Comparison of ENCODE assay signal across 1 cellular context in genomic region chr1:60394436-60394835, GRCh38.
TF ChIP-seq lines count a peak whose summit lies in the region.

No MANE protein-coding gene starts in this region.

TF ChIP-seq in GM12878, 131 proteins besides CTCF, POLR2A, EP300 and RAD21:
- TF ChIP-seq PML (IDR thresholded peaks at IDR 0.05; ENCODE audit: low read length), result no peak
- peak; percentile 62; the same call in 1 of the 2 replicates for TF ChIP-seq YY1 (IDR thresholded peaks at IDR 0.05; ENCODE audit: low read depth, low read length)
- no peak for TF ChIP-seq POLR2AphosphoS2 (IDR thresholded peaks at IDR 0.05; ENCODE audit: low read depth, low read length)
- peak; percentile 67; the same call in 1 of the 2 replicates for TF ChIP-seq NFIC (IDR thresholded peaks at IDR 0.05; ENCODE audit: low read depth, low read length)
- TF ChIP-seq HDAC6 (IDR thresholded peaks at IDR 0.05; ENCODE audit: unreplicated experiment), result no peak
- peak; percentile 62; the same call in 1 of the 2 replicates for TF ChIP-seq MEF2A (IDR thresholded peaks at IDR 0.05; ENCODE audit: insufficient read depth, low read depth, low read length)
- 0 out of 2 replicates have a peak, but pooled peaks have one; percentile 30 for TF ChIP-seq CBFB (IDR thresholded peaks at IDR 0.05; ENCODE audit: low read depth)
- peak; percentile 28 for TF ChIP-seq JUNB (IDR thresholded peaks at IDR 0.05)
- no peak for TF ChIP-seq MYB (IDR thresholded peaks at IDR 0.05; ENCODE audit: borderline replicate concordance, low read depth, low read length)
- TF ChIP-seq SMARCA5 (IDR thresholded peaks at IDR 0.05), result no peak
- TF ChIP-seq RUNX3 (IDR thresholded peaks at IDR 0.05; ENCODE audit: low read length), result peak; percentile 93
- 0 out of 2 replicates have a peak, but pooled peaks have one; percentile 8 for TF ChIP-seq CREM (IDR thresholded peaks at IDR 0.05; ENCODE audit: low read depth)
- TF ChIP-seq CEBPB (IDR thresholded peaks at IDR 0.05; ENCODE audit: borderline replicate concordance in 1 of 2, low read depth in 2 of 2, low read length in 2 of 2), result no peak
- no peak for TF ChIP-seq CUX1 (IDR thresholded peaks at IDR 0.05; ENCODE audit: insufficient replicate concordance, low read depth, low read length)
- TF ChIP-seq ZBTB33 (IDR thresholded peaks at IDR 0.05), result no peak
- TF ChIP-seq GATAD2B (conservative IDR thresholded peaks at IDR 0.05; ENCODE audit: low read depth), result no peak
- TF ChIP-seq ZNF24 (IDR thresholded peaks at IDR 0.05), result peak; percentile 91
- no peak for TF ChIP-seq SREBF1 (IDR thresholded peaks at IDR 0.05; ENCODE audit: low read length)
- TF ChIP-seq ZNF687 (IDR thresholded peaks at IDR 0.05), result no peak
- TF ChIP-seq RBBP5 (conservative IDR thresholded peaks at IDR 0.05), result no peak
- TF ChIP-seq NFYA (IDR thresholded peaks at IDR 0.05; ENCODE audit: borderline replicate concordance, low read depth, low read length), result no peak
- TF ChIP-seq BCL3 (IDR thresholded peaks at IDR 0.05; ENCODE audit: borderline replicate concordance, insufficient read depth, low read depth, low read length, poor library complexity, severe bottlenecking), result no peak
- TF ChIP-seq ATF2 (IDR thresholded peaks at IDR 0.05; ENCODE audit: low read length), result 0 out of 2 replicates have a peak, but pooled peaks have one; percentile 37
- no peak for TF ChIP-seq MAX (IDR thresholded peaks at IDR 0.05; ENCODE audit: low read depth, low read length)
- peak; percentile 83 for TF ChIP-seq SPI1 (IDR thresholded peaks at IDR 0.05; ENCODE audit: borderline replicate concordance, insufficient read depth, low read depth, low read length)
- no peak for TF ChIP-seq CBX3 (IDR thresholded peaks at IDR 0.05; ENCODE audit: borderline replicate concordance, low read depth)
